ENCODE assay signal across 1 cellular context in the genomic region with DNA sequence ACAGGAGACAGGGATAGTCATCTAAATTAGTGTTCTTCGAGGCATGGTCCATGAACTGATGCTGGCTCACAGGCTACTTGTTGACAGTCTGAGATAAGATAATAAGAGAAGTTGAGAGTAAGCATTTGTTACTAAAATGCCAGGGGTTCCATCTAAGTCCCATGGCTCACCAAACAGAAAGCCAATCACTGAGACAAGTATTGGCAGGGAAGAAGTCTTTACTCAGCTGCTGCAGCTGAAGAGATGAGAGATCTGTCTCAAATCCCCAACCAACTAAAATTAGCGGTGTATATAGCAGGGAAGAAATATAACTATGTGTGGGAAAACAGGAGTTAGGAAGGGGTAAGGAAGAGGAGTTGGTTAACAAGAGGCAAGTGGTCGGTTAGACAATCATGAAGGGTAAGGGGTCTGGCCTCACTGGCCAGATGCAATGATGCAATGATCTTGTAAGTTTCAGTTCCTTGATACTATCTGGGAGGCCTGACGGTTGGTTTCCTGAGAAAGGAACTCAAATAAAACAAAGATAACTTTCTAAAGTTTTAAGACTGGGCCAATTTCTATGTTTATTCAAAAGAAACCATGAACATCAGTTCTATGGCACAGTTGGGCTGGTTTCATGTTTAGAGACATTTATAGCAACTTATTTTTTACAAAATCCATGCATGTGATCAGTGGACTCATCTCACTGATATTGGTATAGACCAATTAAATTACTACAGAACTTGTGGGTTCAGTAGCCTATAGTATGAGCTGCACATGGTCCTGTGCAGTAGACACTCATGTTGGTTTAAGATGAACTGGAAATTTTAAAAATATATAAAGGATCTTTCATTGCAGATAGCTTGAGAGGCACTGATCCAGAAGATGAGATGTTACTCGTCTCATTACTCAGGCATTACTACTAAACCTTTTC.
A peak's percentile ranks its signal among the peaks of the same experiment; 100 is the strongest.
TF ChIP-seq lines count a peak whose summit lies in the region.

No MANE protein-coding gene starts in this region.

TF ChIP-seq in K562, 482 proteins besides CTCF, POLR2A, EP300 and RAD21 (continued from another document and continues in another):
- TF ChIP-seq, protein P1, sequence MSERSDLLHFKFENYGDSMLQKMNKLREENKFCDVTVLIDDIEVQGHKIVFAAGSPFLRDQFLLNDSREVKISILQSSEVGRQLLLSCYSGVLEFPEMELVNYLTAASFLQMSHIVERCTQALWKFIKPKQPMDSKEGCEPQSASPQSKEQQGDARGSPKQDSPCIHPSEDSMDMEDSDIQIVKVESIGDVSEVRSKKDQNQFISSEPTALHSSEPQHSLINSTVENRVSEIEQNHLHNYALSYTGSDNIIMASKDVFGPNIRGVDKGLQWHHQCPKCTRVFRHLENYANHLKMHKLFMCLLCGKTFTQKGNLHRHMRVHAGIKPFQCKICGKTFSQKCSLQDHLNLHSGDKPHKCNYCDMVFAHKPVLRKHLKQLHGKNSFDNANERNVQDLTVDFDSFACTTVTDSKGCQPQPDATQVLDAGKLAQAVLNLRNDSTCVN (CRISPR knock-in tag; IDR thresholded peaks at IDR 0.05): peak; percentile 69; the same call in 1 of the 2 replicates
- TF ChIP-seq ZBTB7A (IDR thresholded peaks at IDR 0.05; ENCODE audit: borderline replicate concordance, control insufficient read depth, low read depth, low read length): no peak
- TF ChIP-seq SP1 (CRISPR knock-in tag; IDR thresholded peaks at IDR 0.05): no peak
- no peak for TF ChIP-seq CBX1 (IDR thresholded peaks at IDR 0.05; ENCODE audit: low read depth)
- TF ChIP-seq TBP (optimal IDR thresholded peaks at IDR 0.05; ENCODE audit: low read depth, low read length): no peak
- TF ChIP-seq, protein P2, sequence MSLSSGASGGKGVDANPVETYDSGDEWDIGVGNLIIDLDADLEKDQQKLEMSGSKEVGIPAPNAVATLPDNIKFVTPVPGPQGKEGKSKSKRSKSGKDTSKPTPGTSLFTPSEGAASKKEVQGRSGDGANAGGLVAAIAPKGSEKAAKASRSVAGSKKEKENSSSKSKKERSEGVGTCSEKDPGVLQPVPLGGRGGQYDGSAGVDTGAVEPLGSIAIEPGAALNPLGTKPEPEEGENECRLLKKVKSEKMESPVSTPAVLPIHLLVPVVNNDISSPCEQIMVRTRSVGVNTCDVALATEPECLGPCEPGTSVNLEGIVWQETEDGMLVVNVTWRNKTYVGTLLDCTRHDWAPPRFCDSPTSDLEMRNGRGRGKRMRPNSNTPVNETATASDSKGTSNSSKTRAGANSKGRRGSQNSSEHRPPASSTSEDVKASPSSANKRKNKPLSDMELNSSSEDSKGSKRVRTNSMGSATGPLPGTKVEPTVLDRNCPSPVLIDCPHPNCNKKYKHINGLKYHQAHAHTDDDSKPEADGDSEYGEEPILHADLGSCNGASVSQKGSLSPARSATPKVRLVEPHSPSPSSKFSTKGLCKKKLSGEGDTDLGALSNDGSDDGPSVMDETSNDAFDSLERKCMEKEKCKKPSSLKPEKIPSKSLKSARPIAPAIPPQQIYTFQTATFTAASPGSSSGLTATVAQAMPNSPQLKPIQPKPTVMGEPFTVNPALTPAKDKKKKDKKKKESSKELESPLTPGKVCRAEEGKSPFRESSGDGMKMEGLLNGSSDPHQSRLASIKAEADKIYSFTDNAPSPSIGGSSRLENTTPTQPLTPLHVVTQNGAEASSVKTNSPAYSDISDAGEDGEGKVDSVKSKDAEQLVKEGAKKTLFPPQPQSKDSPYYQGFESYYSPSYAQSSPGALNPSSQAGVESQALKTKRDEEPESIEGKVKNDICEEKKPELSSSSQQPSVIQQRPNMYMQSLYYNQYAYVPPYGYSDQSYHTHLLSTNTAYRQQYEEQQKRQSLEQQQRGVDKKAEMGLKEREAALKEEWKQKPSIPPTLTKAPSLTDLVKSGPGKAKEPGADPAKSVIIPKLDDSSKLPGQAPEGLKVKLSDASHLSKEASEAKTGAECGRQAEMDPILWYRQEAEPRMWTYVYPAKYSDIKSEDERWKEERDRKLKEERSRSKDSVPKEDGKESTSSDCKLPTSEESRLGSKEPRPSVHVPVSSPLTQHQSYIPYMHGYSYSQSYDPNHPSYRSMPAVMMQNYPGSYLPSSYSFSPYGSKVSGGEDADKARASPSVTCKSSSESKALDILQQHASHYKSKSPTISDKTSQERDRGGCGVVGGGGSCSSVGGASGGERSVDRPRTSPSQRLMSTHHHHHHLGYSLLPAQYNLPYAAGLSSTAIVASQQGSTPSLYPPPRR (CRISPR knock-in tag; IDR thresholded peaks at IDR 0.05; ENCODE audit: borderline replicate concordance): no peak
- TF ChIP-seq ZNF24 (IDR thresholded peaks at IDR 0.05): no peak
- TF ChIP-seq, protein P3, sequence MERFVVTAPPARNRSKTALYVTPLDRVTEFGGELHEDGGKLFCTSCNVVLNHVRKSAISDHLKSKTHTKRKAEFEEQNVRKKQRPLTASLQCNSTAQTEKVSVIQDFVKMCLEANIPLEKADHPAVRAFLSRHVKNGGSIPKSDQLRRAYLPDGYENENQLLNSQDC (CRISPR knock-in tag; IDR thresholded peaks at IDR 0.05): no peak
- TF ChIP-seq GTF2E2 (tag; IDR thresholded peaks at IDR 0.05): no peak
- TF ChIP-seq, protein P4, sequence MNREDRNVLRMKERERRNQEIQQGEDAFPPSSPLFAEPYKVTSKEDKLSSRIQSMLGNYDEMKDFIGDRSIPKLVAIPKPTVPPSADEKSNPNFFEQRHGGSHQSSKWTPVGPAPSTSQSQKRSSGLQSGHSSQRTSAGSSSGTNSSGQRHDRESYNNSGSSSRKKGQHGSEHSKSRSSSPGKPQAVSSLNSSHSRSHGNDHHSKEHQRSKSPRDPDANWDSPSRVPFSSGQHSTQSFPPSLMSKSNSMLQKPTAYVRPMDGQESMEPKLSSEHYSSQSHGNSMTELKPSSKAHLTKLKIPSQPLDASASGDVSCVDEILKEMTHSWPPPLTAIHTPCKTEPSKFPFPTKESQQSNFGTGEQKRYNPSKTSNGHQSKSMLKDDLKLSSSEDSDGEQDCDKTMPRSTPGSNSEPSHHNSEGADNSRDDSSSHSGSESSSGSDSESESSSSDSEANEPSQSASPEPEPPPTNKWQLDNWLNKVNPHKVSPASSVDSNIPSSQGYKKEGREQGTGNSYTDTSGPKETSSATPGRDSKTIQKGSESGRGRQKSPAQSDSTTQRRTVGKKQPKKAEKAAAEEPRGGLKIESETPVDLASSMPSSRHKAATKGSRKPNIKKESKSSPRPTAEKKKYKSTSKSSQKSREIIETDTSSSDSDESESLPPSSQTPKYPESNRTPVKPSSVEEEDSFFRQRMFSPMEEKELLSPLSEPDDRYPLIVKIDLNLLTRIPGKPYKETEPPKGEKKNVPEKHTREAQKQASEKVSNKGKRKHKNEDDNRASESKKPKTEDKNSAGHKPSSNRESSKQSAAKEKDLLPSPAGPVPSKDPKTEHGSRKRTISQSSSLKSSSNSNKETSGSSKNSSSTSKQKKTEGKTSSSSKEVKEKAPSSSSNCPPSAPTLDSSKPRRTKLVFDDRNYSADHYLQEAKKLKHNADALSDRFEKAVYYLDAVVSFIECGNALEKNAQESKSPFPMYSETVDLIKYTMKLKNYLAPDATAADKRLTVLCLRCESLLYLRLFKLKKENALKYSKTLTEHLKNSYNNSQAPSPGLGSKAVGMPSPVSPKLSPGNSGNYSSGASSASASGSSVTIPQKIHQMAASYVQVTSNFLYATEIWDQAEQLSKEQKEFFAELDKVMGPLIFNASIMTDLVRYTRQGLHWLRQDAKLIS (CRISPR knock-in tag; IDR thresholded peaks at IDR 0.05): no peak
- no peak for TF ChIP-seq GATA2 (CRISPR knock-in tag; IDR thresholded peaks at IDR 0.05)
- TF ChIP-seq, protein P5, sequence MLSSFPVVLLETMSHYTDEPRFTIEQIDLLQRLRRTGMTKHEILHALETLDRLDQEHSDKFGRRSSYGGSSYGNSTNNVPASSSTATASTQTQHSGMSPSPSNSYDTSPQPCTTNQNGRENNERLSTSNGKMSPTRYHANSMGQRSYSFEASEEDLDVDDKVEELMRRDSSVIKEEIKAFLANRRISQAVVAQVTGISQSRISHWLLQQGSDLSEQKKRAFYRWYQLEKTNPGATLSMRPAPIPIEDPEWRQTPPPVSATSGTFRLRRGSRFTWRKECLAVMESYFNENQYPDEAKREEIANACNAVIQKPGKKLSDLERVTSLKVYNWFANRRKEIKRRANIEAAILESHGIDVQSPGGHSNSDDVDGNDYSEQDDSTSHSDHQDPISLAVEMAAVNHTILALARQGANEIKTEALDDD (IDR thresholded peaks at IDR 0.05): peak; percentile 51; the same call in 1 of the 2 replicates
- peak; percentile 77 for TF ChIP-seq CEBPB (tag; IDR thresholded peaks at IDR 0.05)
- TF ChIP-seq, protein P6, sequence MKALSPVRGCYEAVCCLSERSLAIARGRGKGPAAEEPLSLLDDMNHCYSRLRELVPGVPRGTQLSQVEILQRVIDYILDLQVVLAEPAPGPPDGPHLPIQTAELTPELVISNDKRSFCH (CRISPR knock-in tag; IDR thresholded peaks at IDR 0.05): no peak
- TF ChIP-seq, protein P6 (tag; IDR thresholded peaks at IDR 0.05): no peak
- TF ChIP-seq RCOR1 (IDR thresholded peaks at IDR 0.05; ENCODE audit: borderline replicate concordance in 1 of 2, low read depth in 2 of 2, low read length in 2 of 2): peak in 1 of 2 experiments; percentile 40; a peak in 1 of 4 replicates
- no peak for TF ChIP-seq HEY1 (CRISPR knock-in tag; IDR thresholded peaks at IDR 0.05; ENCODE audit: borderline replicate concordance)
- TF ChIP-seq, protein P7, sequence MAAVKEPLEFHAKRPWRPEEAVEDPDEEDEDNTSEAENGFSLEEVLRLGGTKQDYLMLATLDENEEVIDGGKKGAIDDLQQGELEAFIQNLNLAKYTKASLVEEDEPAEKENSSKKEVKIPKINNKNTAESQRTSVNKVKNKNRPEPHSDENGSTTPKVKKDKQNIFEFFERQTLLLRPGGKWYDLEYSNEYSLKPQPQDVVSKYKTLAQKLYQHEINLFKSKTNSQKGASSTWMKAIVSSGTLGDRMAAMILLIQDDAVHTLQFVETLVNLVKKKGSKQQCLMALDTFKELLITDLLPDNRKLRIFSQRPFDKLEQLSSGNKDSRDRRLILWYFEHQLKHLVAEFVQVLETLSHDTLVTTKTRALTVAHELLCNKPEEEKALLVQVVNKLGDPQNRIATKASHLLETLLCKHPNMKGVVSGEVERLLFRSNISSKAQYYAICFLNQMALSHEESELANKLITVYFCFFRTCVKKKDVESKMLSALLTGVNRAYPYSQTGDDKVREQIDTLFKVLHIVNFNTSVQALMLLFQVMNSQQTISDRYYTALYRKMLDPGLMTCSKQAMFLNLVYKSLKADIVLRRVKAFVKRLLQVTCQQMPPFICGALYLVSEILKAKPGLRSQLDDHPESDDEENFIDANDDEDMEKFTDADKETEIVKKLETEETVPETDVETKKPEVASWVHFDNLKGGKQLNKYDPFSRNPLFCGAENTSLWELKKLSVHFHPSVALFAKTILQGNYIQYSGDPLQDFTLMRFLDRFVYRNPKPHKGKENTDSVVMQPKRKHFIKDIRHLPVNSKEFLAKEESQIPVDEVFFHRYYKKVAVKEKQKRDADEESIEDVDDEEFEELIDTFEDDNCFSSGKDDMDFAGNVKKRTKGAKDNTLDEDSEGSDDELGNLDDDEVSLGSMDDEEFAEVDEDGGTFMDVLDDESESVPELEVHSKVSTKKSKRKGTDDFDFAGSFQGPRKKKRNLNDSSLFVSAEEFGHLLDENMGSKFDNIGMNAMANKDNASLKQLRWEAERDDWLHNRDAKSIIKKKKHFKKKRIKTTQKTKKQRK (IDR thresholded peaks at IDR 0.05; ENCODE audit: borderline replicate concordance, low read depth, low read length): no peak
- TF ChIP-seq ZNF707 (CRISPR knock-in tag; conservative IDR thresholded peaks at IDR 0.05): no peak
- TF ChIP-seq ZNF696 (CRISPR knock-in tag; conservative IDR thresholded peaks at IDR 0.05): no peak
- no peak for TF ChIP-seq MYBL2 (IDR thresholded peaks at IDR 0.05; ENCODE audit: low read depth)
- no peak for TF ChIP-seq MYBL2 (CRISPR knock-in tag; IDR thresholded peaks at IDR 0.05; ENCODE audit: borderline replicate concordance)
- TF ChIP-seq, protein P8, sequence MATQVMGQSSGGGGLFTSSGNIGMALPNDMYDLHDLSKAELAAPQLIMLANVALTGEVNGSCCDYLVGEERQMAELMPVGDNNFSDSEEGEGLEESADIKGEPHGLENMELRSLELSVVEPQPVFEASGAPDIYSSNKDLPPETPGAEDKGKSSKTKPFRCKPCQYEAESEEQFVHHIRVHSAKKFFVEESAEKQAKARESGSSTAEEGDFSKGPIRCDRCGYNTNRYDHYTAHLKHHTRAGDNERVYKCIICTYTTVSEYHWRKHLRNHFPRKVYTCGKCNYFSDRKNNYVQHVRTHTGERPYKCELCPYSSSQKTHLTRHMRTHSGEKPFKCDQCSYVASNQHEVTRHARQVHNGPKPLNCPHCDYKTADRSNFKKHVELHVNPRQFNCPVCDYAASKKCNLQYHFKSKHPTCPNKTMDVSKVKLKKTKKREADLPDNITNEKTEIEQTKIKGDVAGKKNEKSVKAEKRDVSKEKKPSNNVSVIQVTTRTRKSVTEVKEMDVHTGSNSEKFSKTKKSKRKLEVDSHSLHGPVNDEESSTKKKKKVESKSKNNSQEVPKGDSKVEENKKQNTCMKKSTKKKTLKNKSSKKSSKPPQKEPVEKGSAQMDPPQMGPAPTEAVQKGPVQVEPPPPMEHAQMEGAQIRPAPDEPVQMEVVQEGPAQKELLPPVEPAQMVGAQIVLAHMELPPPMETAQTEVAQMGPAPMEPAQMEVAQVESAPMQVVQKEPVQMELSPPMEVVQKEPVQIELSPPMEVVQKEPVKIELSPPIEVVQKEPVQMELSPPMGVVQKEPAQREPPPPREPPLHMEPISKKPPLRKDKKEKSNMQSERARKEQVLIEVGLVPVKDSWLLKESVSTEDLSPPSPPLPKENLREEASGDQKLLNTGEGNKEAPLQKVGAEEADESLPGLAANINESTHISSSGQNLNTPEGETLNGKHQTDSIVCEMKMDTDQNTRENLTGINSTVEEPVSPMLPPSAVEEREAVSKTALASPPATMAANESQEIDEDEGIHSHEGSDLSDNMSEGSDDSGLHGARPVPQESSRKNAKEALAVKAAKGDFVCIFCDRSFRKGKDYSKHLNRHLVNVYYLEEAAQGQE (CRISPR knock-in tag; IDR thresholded peaks at IDR 0.05; ENCODE audit: low read depth): no peak
- TF ChIP-seq IFI16 (CRISPR knock-in tag; IDR thresholded peaks at IDR 0.05): no peak
